In the genomic region with DNA sequence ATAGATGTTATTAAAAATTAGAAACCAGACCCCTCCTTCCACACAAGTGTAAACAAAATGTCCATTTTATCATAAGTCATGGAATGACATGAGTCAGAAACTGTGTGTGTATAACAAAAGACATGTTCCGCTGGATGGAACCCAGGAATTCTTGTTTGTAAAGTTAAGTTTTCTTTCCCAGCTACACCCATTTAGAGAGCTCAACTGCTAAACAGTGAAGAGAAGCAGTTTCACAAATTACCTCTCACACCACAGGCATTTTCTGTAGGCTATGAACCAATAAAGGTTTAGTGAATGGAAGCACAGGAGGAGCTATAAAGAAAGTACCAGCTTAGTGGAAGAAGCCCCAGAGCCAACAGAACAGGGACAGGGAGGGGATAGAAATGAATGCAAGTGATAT, we compare ENCODE assay signal across 8 cellular contexts. TPM values are rescaled to one million over a fixed set of nuclear protein-coding genes. Genes with fewer than 3 reads are reported as not detected.
DNase-seq lines count a peak whose midpoint lies in the region; ATAC-seq, FAIRE-seq and TF ChIP-seq lines count a peak whose summit lies in the region.
"Not testable (repeated sequence)": the region's sequence is repeated elsewhere in the genome, so short reads cannot be mapped to it uniquely, and the experiment has no call there.

No MANE protein-coding gene starts in this region.

- BruUV-seq in Calu3 (replicated peaks; lab: Mats Ljungman, UMichigan): not testable (repeated sequence)

- not testable (repeated sequence) for DNase-seq in Calu3; activated T-cell treated with anti-CD3 and anti-CD28 coated beads, Interleukin-2, amount 50 U/mL, for 72 hours; left lung; osteocyte (ENCODE audit: extremely low spot score, unreplicated experiment); upper lobe of left lung
- DNase-seq in NCI-H226 (peak; percentile 67), bronchial epithelial cell (ENCODE audit: low read depth) (peak; percentile 93), fibroblast of peridontal ligament (ENCODE audit: extremely low read depth) (peak; percentile 87)

- not testable (repeated sequence) for H3K9me3 ChIP-seq in left lung, upper lobe of left lung

- not testable (repeated sequence) for H3K36me3 ChIP-seq in bronchial epithelial cell (ENCODE audit: control insufficient read depth, insufficient read depth, low read length); left lung; upper lobe of left lung

- TF ChIP-seq CTCF in Calu3 (IDR thresholded peaks at IDR 0.05; ENCODE audit: unreplicated experiment); bronchial epithelial cell (IDR thresholded peaks at IDR 0.05; ENCODE audit: insufficient read depth, low read length, severe bottlenecking); left lung (IDR thresholded peaks at IDR 0.05); osteocyte (IDR thresholded peaks at IDR 0.05); upper lobe of left lung (IDR thresholded peaks at IDR 0.05): not testable (repeated sequence)

- not testable (repeated sequence) for FAIRE-seq in bronchial epithelial cell (lab: Jason Lieb, UNC)

- ATAC-seq in activated T-cell treated with anti-CD3 and anti-CD28 coated beads, Interleukin-2, amount 50 U/mL, for 72 hours (replicated peaks in 1 of 2): not testable (repeated sequence)
- ATAC-seq in left lung: peak; percentile 77
- ATAC-seq in upper lobe of left lung (ENCODE audit: low FRiP score in 2 of 2): peak in 1 of 2 donors; percentile 63

- H3K36me3 Mint-ChIP-seq in Calu3 (ENCODE audit: insufficient read depth, unreplicated experiment); osteocyte (ENCODE audit: unreplicated experiment): not testable (repeated sequence)
- peaks cover 9 to 12% of the 10 kb centered on the region in 2 donors for H3K36me3 Mint-ChIP-seq in activated T-cell treated with anti-CD3 and anti-CD28 coated beads, Interleukin-2, amount 50 U/mL, for 72 hours (ENCODE audit: insufficient read depth in 2 of 2)

- H3K27ac Mint-ChIP-seq in Calu3 (ENCODE audit: unreplicated experiment) (peak overlapping the region; percentile 80), osteocyte (ENCODE audit: unreplicated experiment) (peak overlapping the region; percentile 95)
- peak overlapping the region; percentile 96 for H3K27ac Mint-ChIP-seq in activated T-cell treated with anti-CD3 and anti-CD28 coated beads, Interleukin-2, amount 50 U/mL, for 72 hours

- H3K4me3 ChIP-seq in bronchial epithelial cell (ENCODE audit: low read depth, low read length); left lung; upper lobe of left lung: not testable (repeated sequence)

- not testable (repeated sequence) for H3K27me3 ChIP-seq in bronchial epithelial cell (ENCODE audit: control insufficient read depth, insufficient read depth, low read length); left lung; upper lobe of left lung

- peaks cover 29% of the 10 kb centered on the region for H3K4me1 Mint-ChIP-seq in Calu3 (ENCODE audit: low read depth, unreplicated experiment)
- H3K4me1 Mint-ChIP-seq in activated T-cell treated with anti-CD3 and anti-CD28 coated beads, Interleukin-2, amount 50 U/mL, for 72 hours (ENCODE audit: low read depth): peaks cover 65% of the 10 kb centered on the region
- peaks cover 54% of the 10 kb centered on the region for H3K4me1 Mint-ChIP-seq in osteocyte (ENCODE audit: unreplicated experiment)

- H3K4me1 ChIP-seq in left lung (peaks cover 16 to 40% of the 10 kb centered on the region in 2 donors), upper lobe of left lung (peaks cover 15 to 36% (median 28%) of the 10 kb centered on the region in 4 donors)

- H3K27me3 Mint-ChIP-seq in Calu3 (ENCODE audit: unreplicated experiment); activated T-cell treated with anti-CD3 and anti-CD28 coated beads, Interleukin-2, amount 50 U/mL, for 72 hours (ENCODE audit: low read depth); osteocyte (ENCODE audit: unreplicated experiment): not testable (repeated sequence)

- WGBS in upper lobe of left lung, 2 donors: 32 to 55% methylated on average over 1 of the region's 1 CpG

- TF ChIP-seq POLR2A in upper lobe of left lung (IDR thresholded peaks at IDR 0.05): not testable (repeated sequence)

- H3K4me3 Mint-ChIP-seq in Calu3 (ENCODE audit: low read depth, unreplicated experiment) (peak overlapping the region; percentile 20), osteocyte (ENCODE audit: unreplicated experiment) (peak overlapping the region; percentile 47)
- H3K4me3 Mint-ChIP-seq in activated T-cell treated with anti-CD3 and anti-CD28 coated beads, Interleukin-2, amount 50 U/mL, for 72 hours: peak overlapping the region; percentile 61 to 81

- H3K27ac ChIP-seq in left lung (peak overlapping the region; percentile 79 to 81), upper lobe of left lung (peak overlapping the region; percentile 42 to 73 (median 62))

- CTCF ChIA-PET in Calu3 (lab: Charles Lee): interaction anchor here (0.6 to 1.7 kb wide), 4 partner anchors 11 to 960 kb away, joined by 3 to 5 read pairs (median 4); no protein-coding TSS in a partner anchor

- TF ChIP-seq EP300 in upper lobe of left lung (IDR thresholded peaks at IDR 0.05): not testable (repeated sequence)

- H3K9me3 Mint-ChIP-seq in Calu3 (ENCODE audit: low read depth, unreplicated experiment); activated T-cell treated with anti-CD3 and anti-CD28 coated beads, Interleukin-2, amount 50 U/mL, for 72 hours; osteocyte (ENCODE audit: unreplicated experiment): not testable (repeated sequence)

- intact Hi-C loops in Calu3 (cut with micrococcal nuclease; ENCODE audit: unreplicated experiment); left lung (cut with DNase I): not testable (repeated sequence)

RNA-seq across cellular contexts. Expression of gene GLUD1, which starts 12.4 kb away (rescaled TPM):
- 60.2 and 70.8 TPM in 2 replicates for total RNA-seq in Calu3 (2022)
- total RNA-seq in activated T-cell treated with anti-CD3 and anti-CD28 coated beads, Interleukin-2, amount 50 U/mL, for 72 hours: 100 to 1,000 TPM; 123 to 160 TPM
- total RNA-seq in bronchial epithelial cell: 225 and 249 TPM in 2 replicates
- total RNA-seq in left lung: 100 to 1,000 TPM in 1 of 2 donors, 10 to 100 TPM in 1; 92.2 to 126 TPM
- 125 and 132 TPM in 2 replicates for total RNA-seq in osteocyte
- 100 to 1,000 TPM in 5 of 6 donors, 10 to 100 TPM in 1; 66.0 to 144 (median 116) TPM for total RNA-seq in upper lobe of left lung

RNA-seq across cellular contexts. Expression of gene SHLD2, which starts 12.8 kb away (rescaled TPM):
- total RNA-seq in Calu3 (2022) (11.4 and 11.5 TPM in 2 replicates), bronchial epithelial cell (19.2 and 28.7 TPM in 2 replicates), left lung (10 to 100 TPM; 24.9 to 34.4 TPM), osteocyte (26.3 and 29.3 TPM in 2 replicates), upper lobe of left lung (10 to 100 TPM; 19.8 to 38.7 (median 26.4) TPM)
- total RNA-seq in activated T-cell treated with anti-CD3 and anti-CD28 coated beads, Interleukin-2, amount 50 U/mL, for 72 hours: 10 to 100 TPM; 28.7 to 33.3 TPM

Comparison
In these comparisons a context has a peak if more than half of its experiments do, and no peak if none do; other contexts are left out.
1. H3K4me3 Mint-ChIP-seq: peak in every context shown above with its lines; median percentile 71 in activated T-cell treated with anti-CD3 and anti-CD28 coated beads, Interleukin-2, amount 50 U/mL, for 72 hours; 47 in osteocyte; 20 in Calu3.